Comparison of ENCODE assay signal across 8 cellular contexts in genomic region chr22:38569181-38569971, GRCh38. TPM values are rescaled to one million over a fixed set of nuclear protein-coding genes. Genes with fewer than 3 reads are reported as not detected.
A peak's percentile ranks its signal among the peaks of the same experiment; 100 is the strongest.
DNase-seq lines count a peak whose midpoint lies in the region; ATAC-seq, FAIRE-seq and TF ChIP-seq lines count a peak whose summit lies in the region.

No MANE protein-coding gene starts in this region.

- no peak for TF ChIP-seq CTCF in DND-41 (IDR thresholded peaks at IDR 0.05; ENCODE audit: borderline replicate concordance, extremely low read depth, low read length, poor library complexity, severe bottlenecking)
- no peak for TF ChIP-seq CTCF in kidney (IDR thresholded peaks at IDR 0.05; ENCODE audit: borderline replicate concordance, extremely low read depth, insufficient read depth)
- no peak for TF ChIP-seq CTCF in stomach (IDR thresholded peaks at IDR 0.05)

- no peak for TF ChIP-seq EP300 in stomach (IDR thresholded peaks at IDR 0.05)

- peak overlapping the region; percentile 72 for H3K4me2 ChIP-seq in DND-41 (ENCODE audit: insufficient read depth, low read length)

- H3K9ac ChIP-seq in DND-41 (ENCODE audit: low read depth, low read length) (peak overlapping the region; percentile 69), kidney (ENCODE audit: low read length in 2 of 2) (peak overlapping the region; percentile 35 to 54)

- no peak for ATAC-seq in DND-41 (ENCODE audit: insufficient read depth, low read depth)
- ATAC-seq in HG02759 (IDR thresholded peaks at IDR 0.05; ENCODE audit: unreplicated experiment): peak; percentile 8
- no peak for ATAC-seq in GM18870 (IDR thresholded peaks at IDR 0.05; ENCODE audit: unreplicated experiment)
- ATAC-seq in HG03025 (IDR thresholded peaks at IDR 0.05; ENCODE audit: low FRiP score, unreplicated experiment): no peak

- peak overlapping the region; percentile 89 for H2AFZ ChIP-seq in DND-41 (ENCODE audit: low read depth, low read length)

- whole genome bisulfite sequencing in stomach, 5 donors: 30 to 38% (median 31%) methylated on average over 31 to 32 of the region's 32 CpGs

- intact Hi-C loops in kidney (cut with DNase I) (no loop called here), stomach (cut with DNase I; ENCODE audit: low total_unique reads) (no loop called here)

- H3K4me1 ChIP-seq in DND-41 (ENCODE audit: insufficient read depth, low read length) (peaks cover 21% of the 10 kb centered on the region), kidney (ENCODE audit: control insufficient read depth in 1 of 2, insufficient read depth in 1 of 2, low read depth in 1 of 2, low read length in 2 of 2) (peaks cover 0 to 2% of the 10 kb centered on the region in 2 donors), stomach (peaks cover 5 to 21% (median 18%) of the 10 kb centered on the region in 4 donors)

- H4K20me1 ChIP-seq in DND-41 (ENCODE audit: insufficient read depth, low read length): no peaks in the 10 kb centered on the region

- H3K36me3 ChIP-seq in DND-41 (ENCODE audit: insufficient read depth, low read length): no peaks in the 10 kb centered on the region
- H3K36me3 ChIP-seq in kidney (ENCODE audit: control insufficient read depth in 1 of 2, insufficient read depth in 2 of 2, low read length in 2 of 2): no peaks in the 10 kb centered on the region
- H3K36me3 ChIP-seq in stomach: no peaks in the 10 kb centered on the region

- peaks cover 9% of the 10 kb centered on the region for H3K79me2 ChIP-seq in DND-41 (ENCODE audit: insufficient read depth, low read length)

- no peaks in the 10 kb centered on the region for H3K9me3 ChIP-seq in DND-41 (ENCODE audit: insufficient read depth, low read length, severe bottlenecking)
- no peaks in the 10 kb centered on the region for H3K9me3 ChIP-seq in kidney (ENCODE audit: control insufficient read depth in 1 of 2, low read length in 2 of 2)
- no peaks in the 10 kb centered on the region for H3K9me3 ChIP-seq in stomach

- no peak for TF ChIP-seq POLR2A in stomach (IDR thresholded peaks at IDR 0.05)

- DNase-seq in DND-41 (no peak), kidney (peak; percentile 72), stomach (no peak), amniotic stem cell (lab: John Stamatoyannopoulos, UW) (no peak)

- peak overlapping the region; percentile 80 for H3K27ac ChIP-seq in DND-41 (ENCODE audit: low read length)
- peak overlapping the region; percentile 76 for H3K27ac ChIP-seq in angular gyrus (ENCODE audit: low read depth, low read length)
- peak overlapping the region in 1 of 2 donors; percentile 13 for H3K27ac ChIP-seq in kidney (ENCODE audit: low read depth in 2 of 2, low read length in 2 of 2)
- H3K27ac ChIP-seq in stomach: peak overlapping the region in 4 of 5 donors; percentile 62 to 88 (median 76)

- FAIRE-seq in kidney (lab: Jason Lieb, UNC): no peak

- H3K4me3 ChIP-seq in DND-41 (ENCODE audit: low read depth in 1 of 2, low read length in 2 of 2): peak overlapping the region; percentile 15 to 57; a peak in 2 of 4 replicates
- peak overlapping the region; percentile 62 to 72 for H3K4me3 ChIP-seq in kidney (ENCODE audit: low read length in 2 of 2)
- H3K4me3 ChIP-seq in stomach: peak overlapping the region; percentile 61 to 74 (median 70)

- H3K27me3 ChIP-seq in DND-41 (ENCODE audit: insufficient read depth, low read length, poor library complexity): no peaks in the 10 kb centered on the region
- no peaks in the 10 kb centered on the region for H3K27me3 ChIP-seq in stomach

RNA-seq across cellular contexts. Expression of gene DMC1, which starts 0.6 kb away (rescaled TPM):
- total RNA-seq in kidney: 0.66 TPM
- polyA plus RNA-seq in kidney (ENCODE audit: insufficient read depth, low read depth, low replicate concordance): not detected
- total RNA-seq in stomach: 10 to 100 TPM in 1 of 5 donors, not detected in 4; 10.1 TPM
- under 1 TPM; 0.37 to 0.46 (median 0.45) TPM for polyA plus RNA-seq in stomach
